1 cellular context compared by ENCODE assay signal in the genomic region with DNA sequence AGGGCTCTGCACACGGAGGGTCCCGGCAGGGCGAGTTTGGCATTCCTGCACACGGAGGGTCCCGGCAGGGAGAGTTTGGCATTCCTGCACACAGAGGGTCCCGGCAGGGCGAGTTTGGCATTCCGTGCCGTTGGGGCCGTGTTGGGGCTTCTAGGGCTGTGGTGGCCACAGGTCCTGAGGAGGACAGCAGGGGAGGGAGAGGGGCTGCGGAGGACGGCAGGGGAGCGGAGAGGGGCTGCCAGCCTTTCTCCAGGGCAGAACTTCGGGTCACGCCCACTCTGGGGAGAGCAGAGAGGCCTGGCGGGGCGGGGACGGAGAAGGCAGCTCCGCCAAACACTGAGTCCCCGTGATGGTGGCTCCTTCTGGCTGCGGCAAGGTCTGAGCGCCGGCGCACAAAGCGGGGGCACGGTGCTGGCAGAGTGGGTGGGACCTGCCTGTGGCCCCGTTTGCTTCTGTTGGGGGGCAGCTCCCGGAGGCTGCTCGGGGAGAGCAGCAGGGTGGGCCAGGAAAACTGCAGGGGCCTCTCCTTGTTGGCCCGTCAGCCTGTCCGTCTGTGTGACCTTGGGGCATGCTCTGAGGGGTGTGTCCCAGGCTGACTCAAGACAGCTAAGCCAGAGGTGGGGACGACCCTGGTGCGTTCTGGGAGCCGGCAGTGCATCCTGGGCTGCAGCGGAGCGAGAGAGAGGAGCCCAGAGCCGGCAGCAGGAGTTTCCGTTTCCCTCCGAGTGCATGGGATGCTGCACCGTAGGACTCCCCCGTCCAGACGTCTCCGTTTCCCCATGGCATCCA.
TF ChIP-seq lines count a peak whose summit lies in the region.

No MANE protein-coding gene starts in this region.

TF ChIP-seq in WTC11, 78 proteins besides CTCF, POLR2A, EP300 and RAD21 (continues in another document):
- TF ChIP-seq ZNF232 (CRISPR knock-in tag; IDR thresholded peaks at IDR 0.05) (no peak), NFYB (CRISPR knock-in tag; conservative IDR thresholded peaks at IDR 0.05; ENCODE audit: low read depth) (peak; percentile 45; the same call in 1 of the 2 replicates), FOXJ3 (CRISPR knock-in tag; IDR thresholded peaks at IDR 0.05; ENCODE audit: borderline replicate concordance) (no peak), TEAD1 (CRISPR knock-in tag; IDR thresholded peaks at IDR 0.05) (0 out of 2 replicates have a peak, but pooled peaks have one; percentile 47), ZNF121 (CRISPR knock-in tag; IDR thresholded peaks at IDR 0.05) (no peak), CREB1 (CRISPR knock-in tag; IDR thresholded peaks at IDR 0.05) (no peak), GTF2I (CRISPR knock-in tag; conservative IDR thresholded peaks at IDR 0.05) (no peak), NFE2L1 (CRISPR knock-in tag; IDR thresholded peaks at IDR 0.05) (no peak), ZNF671 (CRISPR knock-in tag; IDR thresholded peaks at IDR 0.05) (no peak), MYBL2 (CRISPR knock-in tag; IDR thresholded peaks at IDR 0.05) (no peak), TEAD4 (CRISPR knock-in tag; IDR thresholded peaks at IDR 0.05) (peak; percentile 83)
- TF ChIP-seq, protein P1, sequence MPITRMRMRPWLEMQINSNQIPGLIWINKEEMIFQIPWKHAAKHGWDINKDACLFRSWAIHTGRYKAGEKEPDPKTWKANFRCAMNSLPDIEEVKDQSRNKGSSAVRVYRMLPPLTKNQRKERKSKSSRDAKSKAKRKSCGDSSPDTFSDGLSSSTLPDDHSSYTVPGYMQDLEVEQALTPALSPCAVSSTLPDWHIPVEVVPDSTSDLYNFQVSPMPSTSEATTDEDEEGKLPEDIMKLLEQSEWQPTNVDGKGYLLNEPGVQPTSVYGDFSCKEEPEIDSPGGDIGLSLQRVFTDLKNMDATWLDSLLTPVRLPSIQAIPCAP (CRISPR knock-in tag; IDR thresholded peaks at IDR 0.05) = no peak
- TF ChIP-seq, protein P2, sequence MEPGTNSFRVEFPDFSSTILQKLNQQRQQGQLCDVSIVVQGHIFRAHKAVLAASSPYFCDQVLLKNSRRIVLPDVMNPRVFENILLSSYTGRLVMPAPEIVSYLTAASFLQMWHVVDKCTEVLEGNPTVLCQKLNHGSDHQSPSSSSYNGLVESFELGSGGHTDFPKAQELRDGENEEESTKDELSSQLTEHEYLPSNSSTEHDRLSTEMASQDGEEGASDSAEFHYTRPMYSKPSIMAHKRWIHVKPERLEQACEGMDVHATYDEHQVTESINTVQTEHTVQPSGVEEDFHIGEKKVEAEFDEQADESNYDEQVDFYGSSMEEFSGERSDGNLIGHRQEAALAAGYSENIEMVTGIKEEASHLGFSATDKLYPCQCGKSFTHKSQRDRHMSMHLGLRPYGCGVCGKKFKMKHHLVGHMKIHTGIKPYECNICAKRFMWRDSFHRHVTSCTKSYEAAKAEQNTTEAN (CRISPR knock-in tag; IDR thresholded peaks at IDR 0.05) = no peak
- TF ChIP-seq, protein P3, sequence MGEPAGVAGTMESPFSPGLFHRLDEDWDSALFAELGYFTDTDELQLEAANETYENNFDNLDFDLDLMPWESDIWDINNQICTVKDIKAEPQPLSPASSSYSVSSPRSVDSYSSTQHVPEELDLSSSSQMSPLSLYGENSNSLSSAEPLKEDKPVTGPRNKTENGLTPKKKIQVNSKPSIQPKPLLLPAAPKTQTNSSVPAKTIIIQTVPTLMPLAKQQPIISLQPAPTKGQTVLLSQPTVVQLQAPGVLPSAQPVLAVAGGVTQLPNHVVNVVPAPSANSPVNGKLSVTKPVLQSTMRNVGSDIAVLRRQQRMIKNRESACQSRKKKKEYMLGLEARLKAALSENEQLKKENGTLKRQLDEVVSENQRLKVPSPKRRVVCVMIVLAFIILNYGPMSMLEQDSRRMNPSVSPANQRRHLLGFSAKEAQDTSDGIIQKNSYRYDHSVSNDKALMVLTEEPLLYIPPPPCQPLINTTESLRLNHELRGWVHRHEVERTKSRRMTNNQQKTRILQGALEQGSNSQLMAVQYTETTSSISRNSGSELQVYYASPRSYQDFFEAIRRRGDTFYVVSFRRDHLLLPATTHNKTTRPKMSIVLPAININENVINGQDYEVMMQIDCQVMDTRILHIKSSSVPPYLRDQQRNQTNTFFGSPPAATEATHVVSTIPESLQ (CRISPR knock-in tag; IDR thresholded peaks at IDR 0.05) = no peak
- TF ChIP-seq, protein P4, sequence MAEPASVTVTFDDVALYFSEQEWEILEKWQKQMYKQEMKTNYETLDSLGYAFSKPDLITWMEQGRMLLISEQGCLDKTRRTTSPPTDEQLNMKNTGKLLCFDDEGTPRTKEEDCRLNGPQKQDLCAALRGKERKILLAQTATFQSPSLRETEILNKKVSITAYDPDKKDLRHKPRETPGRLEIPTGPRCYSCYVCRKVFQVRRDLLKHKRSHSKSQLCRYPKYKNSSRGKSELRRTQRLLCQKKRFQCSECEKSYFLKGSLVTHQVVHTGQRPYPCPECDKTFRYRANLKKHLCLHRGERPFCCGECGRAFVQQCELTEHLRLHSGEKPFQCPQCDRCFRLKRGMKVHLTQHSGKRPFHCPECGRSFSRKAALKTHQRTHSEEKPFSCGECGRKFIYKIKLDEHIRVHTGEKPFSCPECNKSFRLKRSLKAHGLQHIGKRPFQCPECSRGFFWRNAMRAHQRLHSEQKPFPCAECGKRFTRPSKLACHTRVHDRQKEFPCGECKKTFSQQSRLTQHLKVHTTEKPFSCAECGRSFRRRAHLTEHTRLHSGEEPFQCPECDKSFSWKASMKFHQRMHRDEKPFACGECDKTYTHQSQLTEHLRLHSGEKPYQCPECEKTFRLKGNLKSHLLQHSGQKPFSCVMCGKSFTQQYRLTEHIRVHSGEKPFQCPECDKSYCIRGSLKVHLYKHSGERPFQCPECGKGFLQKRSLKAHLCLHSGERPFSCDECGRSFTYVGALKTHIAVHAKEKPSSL (CRISPR knock-in tag; conservative IDR thresholded peaks at IDR 0.05) = no peak
- TF ChIP-seq, protein P5, sequence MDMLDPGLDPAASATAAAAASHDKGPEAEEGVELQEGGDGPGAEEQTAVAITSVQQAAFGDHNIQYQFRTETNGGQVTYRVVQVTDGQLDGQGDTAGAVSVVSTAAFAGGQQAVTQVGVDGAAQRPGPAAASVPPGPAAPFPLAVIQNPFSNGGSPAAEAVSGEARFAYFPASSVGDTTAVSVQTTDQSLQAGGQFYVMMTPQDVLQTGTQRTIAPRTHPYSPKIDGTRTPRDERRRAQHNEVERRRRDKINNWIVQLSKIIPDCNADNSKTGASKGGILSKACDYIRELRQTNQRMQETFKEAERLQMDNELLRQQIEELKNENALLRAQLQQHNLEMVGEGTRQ (CRISPR knock-in tag; IDR thresholded peaks at IDR 0.05) = no peak
- TF ChIP-seq, protein P6, sequence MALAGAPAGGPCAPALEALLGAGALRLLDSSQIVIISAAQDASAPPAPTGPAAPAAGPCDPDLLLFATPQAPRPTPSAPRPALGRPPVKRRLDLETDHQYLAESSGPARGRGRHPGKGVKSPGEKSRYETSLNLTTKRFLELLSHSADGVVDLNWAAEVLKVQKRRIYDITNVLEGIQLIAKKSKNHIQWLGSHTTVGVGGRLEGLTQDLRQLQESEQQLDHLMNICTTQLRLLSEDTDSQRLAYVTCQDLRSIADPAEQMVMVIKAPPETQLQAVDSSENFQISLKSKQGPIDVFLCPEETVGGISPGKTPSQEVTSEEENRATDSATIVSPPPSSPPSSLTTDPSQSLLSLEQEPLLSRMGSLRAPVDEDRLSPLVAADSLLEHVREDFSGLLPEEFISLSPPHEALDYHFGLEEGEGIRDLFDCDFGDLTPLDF (CRISPR knock-in tag; IDR thresholded peaks at IDR 0.05) = no peak
- TF ChIP-seq, protein P7, sequence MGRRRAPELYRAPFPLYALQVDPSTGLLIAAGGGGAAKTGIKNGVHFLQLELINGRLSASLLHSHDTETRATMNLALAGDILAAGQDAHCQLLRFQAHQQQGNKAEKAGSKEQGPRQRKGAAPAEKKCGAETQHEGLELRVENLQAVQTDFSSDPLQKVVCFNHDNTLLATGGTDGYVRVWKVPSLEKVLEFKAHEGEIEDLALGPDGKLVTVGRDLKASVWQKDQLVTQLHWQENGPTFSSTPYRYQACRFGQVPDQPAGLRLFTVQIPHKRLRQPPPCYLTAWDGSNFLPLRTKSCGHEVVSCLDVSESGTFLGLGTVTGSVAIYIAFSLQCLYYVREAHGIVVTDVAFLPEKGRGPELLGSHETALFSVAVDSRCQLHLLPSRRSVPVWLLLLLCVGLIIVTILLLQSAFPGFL (CRISPR knock-in tag; IDR thresholded peaks at IDR 0.05; ENCODE audit: borderline replicate concordance) = no peak
- TF ChIP-seq, protein P8, sequence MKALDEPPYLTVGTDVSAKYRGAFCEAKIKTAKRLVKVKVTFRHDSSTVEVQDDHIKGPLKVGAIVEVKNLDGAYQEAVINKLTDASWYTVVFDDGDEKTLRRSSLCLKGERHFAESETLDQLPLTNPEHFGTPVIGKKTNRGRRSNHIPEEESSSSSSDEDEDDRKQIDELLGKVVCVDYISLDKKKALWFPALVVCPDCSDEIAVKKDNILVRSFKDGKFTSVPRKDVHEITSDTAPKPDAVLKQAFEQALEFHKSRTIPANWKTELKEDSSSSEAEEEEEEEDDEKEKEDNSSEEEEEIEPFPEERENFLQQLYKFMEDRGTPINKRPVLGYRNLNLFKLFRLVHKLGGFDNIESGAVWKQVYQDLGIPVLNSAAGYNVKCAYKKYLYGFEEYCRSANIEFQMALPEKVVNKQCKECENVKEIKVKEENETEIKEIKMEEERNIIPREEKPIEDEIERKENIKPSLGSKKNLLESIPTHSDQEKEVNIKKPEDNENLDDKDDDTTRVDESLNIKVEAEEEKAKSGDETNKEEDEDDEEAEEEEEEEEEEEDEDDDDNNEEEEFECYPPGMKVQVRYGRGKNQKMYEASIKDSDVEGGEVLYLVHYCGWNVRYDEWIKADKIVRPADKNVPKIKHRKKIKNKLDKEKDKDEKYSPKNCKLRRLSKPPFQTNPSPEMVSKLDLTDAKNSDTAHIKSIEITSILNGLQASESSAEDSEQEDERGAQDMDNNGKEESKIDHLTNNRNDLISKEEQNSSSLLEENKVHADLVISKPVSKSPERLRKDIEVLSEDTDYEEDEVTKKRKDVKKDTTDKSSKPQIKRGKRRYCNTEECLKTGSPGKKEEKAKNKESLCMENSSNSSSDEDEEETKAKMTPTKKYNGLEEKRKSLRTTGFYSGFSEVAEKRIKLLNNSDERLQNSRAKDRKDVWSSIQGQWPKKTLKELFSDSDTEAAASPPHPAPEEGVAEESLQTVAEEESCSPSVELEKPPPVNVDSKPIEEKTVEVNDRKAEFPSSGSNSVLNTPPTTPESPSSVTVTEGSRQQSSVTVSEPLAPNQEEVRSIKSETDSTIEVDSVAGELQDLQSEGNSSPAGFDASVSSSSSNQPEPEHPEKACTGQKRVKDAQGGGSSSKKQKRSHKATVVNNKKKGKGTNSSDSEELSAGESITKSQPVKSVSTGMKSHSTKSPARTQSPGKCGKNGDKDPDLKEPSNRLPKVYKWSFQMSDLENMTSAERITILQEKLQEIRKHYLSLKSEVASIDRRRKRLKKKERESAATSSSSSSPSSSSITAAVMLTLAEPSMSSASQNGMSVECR (CRISPR knock-in tag; IDR thresholded peaks at IDR 0.05; ENCODE audit: borderline replicate concordance) = 0 out of 2 replicates have a peak, but pooled peaks have one; percentile 22
- TF ChIP-seq, protein P9, sequence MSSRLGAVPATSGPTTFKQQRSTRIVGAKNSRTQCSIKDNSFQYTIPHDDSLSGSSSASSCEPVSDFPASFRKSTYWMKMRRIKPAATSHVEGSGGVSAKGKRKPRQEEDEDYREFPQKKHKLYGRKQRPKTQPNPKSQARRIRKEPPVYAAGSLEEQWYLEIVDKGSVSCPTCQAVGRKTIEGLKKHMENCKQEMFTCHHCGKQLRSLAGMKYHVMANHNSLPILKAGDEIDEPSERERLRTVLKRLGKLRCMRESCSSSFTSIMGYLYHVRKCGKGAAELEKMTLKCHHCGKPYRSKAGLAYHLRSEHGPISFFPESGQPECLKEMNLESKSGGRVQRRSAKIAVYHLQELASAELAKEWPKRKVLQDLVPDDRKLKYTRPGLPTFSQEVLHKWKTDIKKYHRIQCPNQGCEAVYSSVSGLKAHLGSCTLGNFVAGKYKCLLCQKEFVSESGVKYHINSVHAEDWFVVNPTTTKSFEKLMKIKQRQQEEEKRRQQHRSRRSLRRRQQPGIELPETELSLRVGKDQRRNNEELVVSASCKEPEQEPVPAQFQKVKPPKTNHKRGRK (CRISPR knock-in tag; IDR thresholded peaks at IDR 0.05; ENCODE audit: borderline replicate concordance) = no peak
- TF ChIP-seq, protein P10, sequence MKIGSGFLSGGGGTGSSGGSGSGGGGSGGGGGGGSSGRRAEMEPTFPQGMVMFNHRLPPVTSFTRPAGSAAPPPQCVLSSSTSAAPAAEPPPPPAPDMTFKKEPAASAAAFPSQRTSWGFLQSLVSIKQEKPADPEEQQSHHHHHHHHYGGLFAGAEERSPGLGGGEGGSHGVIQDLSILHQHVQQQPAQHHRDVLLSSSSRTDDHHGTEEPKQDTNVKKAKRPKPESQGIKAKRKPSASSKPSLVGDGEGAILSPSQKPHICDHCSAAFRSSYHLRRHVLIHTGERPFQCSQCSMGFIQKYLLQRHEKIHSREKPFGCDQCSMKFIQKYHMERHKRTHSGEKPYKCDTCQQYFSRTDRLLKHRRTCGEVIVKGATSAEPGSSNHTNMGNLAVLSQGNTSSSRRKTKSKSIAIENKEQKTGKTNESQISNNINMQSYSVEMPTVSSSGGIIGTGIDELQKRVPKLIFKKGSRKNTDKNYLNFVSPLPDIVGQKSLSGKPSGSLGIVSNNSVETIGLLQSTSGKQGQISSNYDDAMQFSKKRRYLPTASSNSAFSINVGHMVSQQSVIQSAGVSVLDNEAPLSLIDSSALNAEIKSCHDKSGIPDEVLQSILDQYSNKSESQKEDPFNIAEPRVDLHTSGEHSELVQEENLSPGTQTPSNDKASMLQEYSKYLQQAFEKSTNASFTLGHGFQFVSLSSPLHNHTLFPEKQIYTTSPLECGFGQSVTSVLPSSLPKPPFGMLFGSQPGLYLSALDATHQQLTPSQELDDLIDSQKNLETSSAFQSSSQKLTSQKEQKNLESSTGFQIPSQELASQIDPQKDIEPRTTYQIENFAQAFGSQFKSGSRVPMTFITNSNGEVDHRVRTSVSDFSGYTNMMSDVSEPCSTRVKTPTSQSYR (CRISPR knock-in tag; IDR thresholded peaks at IDR 0.05) = no peak
- TF ChIP-seq, protein P11, sequence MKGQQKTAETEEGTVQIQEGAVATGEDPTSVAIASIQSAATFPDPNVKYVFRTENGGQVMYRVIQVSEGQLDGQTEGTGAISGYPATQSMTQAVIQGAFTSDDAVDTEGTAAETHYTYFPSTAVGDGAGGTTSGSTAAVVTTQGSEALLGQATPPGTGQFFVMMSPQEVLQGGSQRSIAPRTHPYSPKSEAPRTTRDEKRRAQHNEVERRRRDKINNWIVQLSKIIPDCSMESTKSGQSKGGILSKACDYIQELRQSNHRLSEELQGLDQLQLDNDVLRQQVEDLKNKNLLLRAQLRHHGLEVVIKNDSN (CRISPR knock-in tag; IDR thresholded peaks at IDR 0.05) = no peak; the same call in 1 of the 2 replicates
- TF ChIP-seq, protein P12, sequence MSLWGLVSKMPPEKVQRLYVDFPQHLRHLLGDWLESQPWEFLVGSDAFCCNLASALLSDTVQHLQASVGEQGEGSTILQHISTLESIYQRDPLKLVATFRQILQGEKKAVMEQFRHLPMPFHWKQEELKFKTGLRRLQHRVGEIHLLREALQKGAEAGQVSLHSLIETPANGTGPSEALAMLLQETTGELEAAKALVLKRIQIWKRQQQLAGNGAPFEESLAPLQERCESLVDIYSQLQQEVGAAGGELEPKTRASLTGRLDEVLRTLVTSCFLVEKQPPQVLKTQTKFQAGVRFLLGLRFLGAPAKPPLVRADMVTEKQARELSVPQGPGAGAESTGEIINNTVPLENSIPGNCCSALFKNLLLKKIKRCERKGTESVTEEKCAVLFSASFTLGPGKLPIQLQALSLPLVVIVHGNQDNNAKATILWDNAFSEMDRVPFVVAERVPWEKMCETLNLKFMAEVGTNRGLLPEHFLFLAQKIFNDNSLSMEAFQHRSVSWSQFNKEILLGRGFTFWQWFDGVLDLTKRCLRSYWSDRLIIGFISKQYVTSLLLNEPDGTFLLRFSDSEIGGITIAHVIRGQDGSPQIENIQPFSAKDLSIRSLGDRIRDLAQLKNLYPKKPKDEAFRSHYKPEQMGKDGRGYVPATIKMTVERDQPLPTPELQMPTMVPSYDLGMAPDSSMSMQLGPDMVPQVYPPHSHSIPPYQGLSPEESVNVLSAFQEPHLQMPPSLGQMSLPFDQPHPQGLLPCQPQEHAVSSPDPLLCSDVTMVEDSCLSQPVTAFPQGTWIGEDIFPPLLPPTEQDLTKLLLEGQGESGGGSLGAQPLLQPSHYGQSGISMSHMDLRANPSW (CRISPR knock-in tag; conservative IDR thresholded peaks at IDR 0.05; ENCODE audit: low read depth) = no peak
